In the genomic region with DNA sequence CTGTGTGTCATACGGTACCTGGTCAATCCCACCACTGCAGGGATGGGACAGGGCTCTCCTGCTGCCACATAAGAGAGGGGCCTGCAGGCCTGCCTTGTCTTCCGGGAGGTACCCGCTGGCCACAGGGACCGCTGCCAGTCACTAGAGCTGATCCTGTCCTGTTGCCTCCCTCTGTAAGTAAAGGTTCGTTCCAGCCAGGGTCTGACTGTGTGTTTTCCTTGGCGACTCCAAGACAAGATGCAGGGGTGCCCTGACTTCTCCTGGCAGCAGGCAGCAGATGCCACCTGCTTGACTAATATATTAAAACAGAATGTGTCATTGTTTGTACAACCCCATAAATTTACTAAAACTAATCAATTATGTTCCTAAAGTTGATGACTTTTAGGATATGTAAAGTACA, we compare ENCODE assay signal across 17 cellular contexts. TPM values are rescaled to one million over a fixed set of nuclear protein-coding genes. Genes with fewer than 3 reads are reported as not detected.
A peak's percentile ranks its signal among the peaks of the same experiment; 100 is the strongest.
DNase-seq lines count a peak whose midpoint lies in the region; ATAC-seq and TF ChIP-seq lines count a peak whose summit lies in the region.
"Had no signal": no experiment of that assay in that cellular context is flagged by ENCODE, and none has a peak within 500 bp of the region (broad histone marks: within the 10 kb centered on the region; RNA-seq: fewer than 3 reads in every experiment).

No MANE protein-coding gene starts in this region.

- H3K18ac ChIP-seq in neuronal stem cell (ENCODE audit: low read length) = peak overlapping the region; percentile 54

- H2BK120ac ChIP-seq in neuronal stem cell (ENCODE audit: low read depth, low read length) = no peak overlapping the region

- no peak overlapping the region for H3K4ac ChIP-seq in neuronal stem cell (ENCODE audit: low read length)

- no peak overlapping the region for H3K4me3 Mint-ChIP-seq in glutamatergic neuron (ENCODE audit: unreplicated experiment)
- H3K4me3 Mint-ChIP-seq: CD4-positive, alpha-beta memory T cell had no signal

- H3K9me3 Mint-ChIP-seq in glutamatergic neuron (ENCODE audit: unreplicated experiment) = peaks cover 6% of the 10 kb centered on the region
- H3K9me3 Mint-ChIP-seq: CD4-positive, alpha-beta memory T cell had no signal

- H3K23ac ChIP-seq in neuronal stem cell (ENCODE audit: low read depth, low read length, poor library complexity) = no peak overlapping the region

- no peak overlapping the region for H2AFZ ChIP-seq in neuronal stem cell (ENCODE audit: low read length)

- no peak overlapping the region for H2AK5ac ChIP-seq in neuronal stem cell (ENCODE audit: low read depth, low read length)

- no peak overlapping the region for H2BK12ac ChIP-seq in neuronal stem cell (ENCODE audit: low read length)

- no peak overlapping the region for H2BK15ac ChIP-seq in neuronal stem cell (ENCODE audit: low read length)

- H3K9ac ChIP-seq in neuronal stem cell (ENCODE audit: low read depth, low read length, poor library complexity) = peak overlapping the region; percentile 27

- intact Hi-C loops in Right ventricle myocardium superior (cut with DNase I) = no loop called here

- no peaks in the 10 kb centered on the region for H3K36me3 ChIP-seq in MG63
- H3K36me3 ChIP-seq in RWPE2 (ENCODE audit: low read depth) = no peaks in the 10 kb centered on the region
- no peaks in the 10 kb centered on the region for H3K36me3 ChIP-seq in neuronal stem cell (replicated peaks in 1 of 2; ENCODE audit: control insufficient read depth in 2 of 2, insufficient read depth in 2 of 2, low read length in 2 of 2)
- H3K36me3 ChIP-seq: HAP-1 had no signal

- no peak overlapping the region for H3K4me2 ChIP-seq in neuronal stem cell (ENCODE audit: insufficient read depth, low read length, poor library complexity, severe bottlenecking)

- H3K14ac ChIP-seq in neuronal stem cell (ENCODE audit: low read length) = no peak overlapping the region

- peaks cover 5% of the 10 kb centered on the region for H3K36me3 Mint-ChIP-seq in glutamatergic neuron (ENCODE audit: unreplicated experiment)
- H3K36me3 Mint-ChIP-seq: CD4-positive, alpha-beta memory T cell had no signal

- H3K27me3 ChIP-seq in MG63 (no peaks in the 10 kb centered on the region), RWPE2 (ENCODE audit: insufficient read depth, poor library complexity, severe bottlenecking) (peaks cover 11% of the 10 kb centered on the region), neuronal stem cell (ENCODE audit: control insufficient read depth in 3 of 3, insufficient read depth in 3 of 3, low read depth in 1 of 3, low read length in 3 of 3) (peaks cover 0 to 12% (median 0%) of the 10 kb centered on the region in 3 experiments)

- no CpG with 5 or more reads among the region's 6 CpGs for WGBS in neuronal stem cell (ENCODE audit: extremely low coverage in 2 of 2, insufficient read length in 2 of 2, insufficient replicate concordance in 1 of 2), 2 donors

- no peak overlapping the region for H2BK5ac ChIP-seq in neuronal stem cell (ENCODE audit: low read length)

- H3K79me1 ChIP-seq in neuronal stem cell (ENCODE audit: low read depth, low read length) = no peaks in the 10 kb centered on the region

- H3K4me1 ChIP-seq in RWPE2 (ENCODE audit: insufficient read depth, poor library complexity, severe bottlenecking) = no peaks in the 10 kb centered on the region
- H3K4me1 ChIP-seq in neuronal stem cell (ENCODE audit: control insufficient read depth in 2 of 2, insufficient read depth in 1 of 2, low read depth in 1 of 2, low read length in 2 of 2) = peaks cover 0 to 7% of the 10 kb centered on the region in 2 donors
- H3K4me1 ChIP-seq: HAP-1 had no signal

- no peak overlapping the region for H4K8ac ChIP-seq in neuronal stem cell (ENCODE audit: low read depth, low read length)

- H3K9me3 ChIP-seq in MG63 = no peaks in the 10 kb centered on the region
- no peaks in the 10 kb centered on the region for H3K9me3 ChIP-seq in RWPE2 (ENCODE audit: severe bottlenecking)
- H3K9me3 ChIP-seq in neuronal stem cell (replicated peaks in 1 of 2; ENCODE audit: control insufficient read depth in 2 of 2, insufficient read depth in 1 of 2, low read depth in 1 of 2, low read length in 2 of 2) = peaks cover 0 to 1% of the 10 kb centered on the region in 2 donors
- H3K9me3 ChIP-seq: HAP-1 had no signal

- no peak overlapping the region for H3K27ac Mint-ChIP-seq in glutamatergic neuron (ENCODE audit: unreplicated experiment)
- H3K27ac Mint-ChIP-seq: CD4-positive, alpha-beta memory T cell had no signal

- H3K27ac ChIP-seq in RWPE2 (ENCODE audit: poor library complexity, severe bottlenecking) = no peak overlapping the region
- no peak overlapping the region for H3K27ac ChIP-seq in neuronal stem cell (replicated peaks; ENCODE audit: low read length)

- TF ChIP-seq CTCF in RWPE2 (IDR thresholded peaks at IDR 0.05; ENCODE audit: poor library complexity, severe bottlenecking) (no peak), glutamatergic neuron (IDR thresholded peaks at IDR 0.05; ENCODE audit: partially characterized antibody, unreplicated experiment) (no peak)

- no peak overlapping the region for H4K91ac ChIP-seq in neuronal stem cell (ENCODE audit: low read depth, low read length, poor library complexity)

- no peaks in the 10 kb centered on the region for H3K27me3 Mint-ChIP-seq in glutamatergic neuron (ENCODE audit: unreplicated experiment)

- 0 out of 3 replicates have a peak, but pooled peaks have one; percentile 40 for ATAC-seq in RWPE2 (ENCODE audit: low read depth)
- no peak for ATAC-seq in Right ventricle myocardium superior (ENCODE audit: poor library complexity)

- no peaks in the 10 kb centered on the region for H3K4me1 Mint-ChIP-seq in glutamatergic neuron (ENCODE audit: low read depth, unreplicated experiment)
- H3K4me1 Mint-ChIP-seq: CD4-positive, alpha-beta memory T cell had no signal

- DNase-seq in MG63 (peak; percentile 79), RWPE2 (ENCODE audit: low spot score) (peak; percentile 45), neuronal stem cell (ENCODE audit: low spot score) (no peak), NCI-H82 treated with DMSO at 0.1 percent for 48 hours (lab: John Stamatoyannopoulos, UW; ENCODE audit: unreplicated experiment) (no peak), Right ventricle myocardium superior (no peak), glutamatergic neuron (no peak)
- no peak for DNase-seq in activated CD4-positive, alpha-beta T cell treated with anti-CD3 and anti-CD28 coated beads, Interleukin-2, amount 50 U/mL, for 4 hours
- DNase-seq: C1 segment of cervical spinal cord; Calu3; CD4-positive, alpha-beta memory T cell; COR-L47; DMS53; DMS79 treated with DMSO at 0.1 percent for 48 hours; GOT3 had no signal

- H3K4me3 ChIP-seq in MG63 (no peak overlapping the region), RWPE2 (ENCODE audit: severe bottlenecking) (no peak overlapping the region), neuronal stem cell (ENCODE audit: low read length in 2 of 2) (no peak overlapping the region)
- H3K4me3 ChIP-seq: HAP-1 had no signal

RNA-seq across cellular contexts. Expression of gene ASPG, which starts 41.5 kb away (rescaled TPM):
- total RNA-seq in MG63 (2014; rRNA removed; shearing (Covaris generic); ENCODE audit: low replicate concordance) = not detected in 2 replicates
- 0.10 TPM for polyA plus RNA-seq in neuronal stem cell (2013, experiment 1 of 2)
- polyA plus RNA-seq in neuronal stem cell (2013, experiment 2 of 2) = 0.12 TPM
- total RNA-seq in Right ventricle myocardium superior = 44.1 TPM
- not detected for total RNA-seq in glutamatergic neuron (ENCODE audit: unreplicated experiment)
- total RNA-seq: A172; A673; Calu3; CD4-positive, alpha-beta memory T cell had no signal
- polyA plus RNA-seq: CD4-positive, alpha-beta memory T cell had no signal

Comparison
In these comparisons a context has a peak if more than half of its experiments do, and no peak if none do; other contexts are left out.
1. DNase-seq: peak in MG63 (single experiment) and RWPE2 (single experiment); none in neuronal stem cell (single experiment), NCI-H82 treated with DMSO at 0.1 percent for 48 hours (single experiment), Right ventricle myocardium superior (single experiment), glutamatergic neuron (single experiment) and activated CD4-positive, alpha-beta T cell treated with anti-CD3 and anti-CD28 coated beads, Interleukin-2, amount 50 U/mL, for 4 hours (0 of 2).
2. RNA of gene ASPG, which starts 41.5 kb away (total RNA-seq): 44.1 TPM in Right ventricle myocardium superior (single experiment); not detected in MG63 and not detected in glutamatergic neuron (single experiment); every median in the first group is over 10 times any median in the second.